15 cellular contexts compared by ENCODE assay signal in genomic region chr20:15842872-15843271, GRCh38.
DNase-seq lines count a peak whose midpoint lies in the region; ATAC-seq and TF ChIP-seq lines count a peak whose summit lies in the region.
"Had no signal": no experiment of that assay in that cellular context is flagged by ENCODE, and none has a peak within 500 bp of the region (broad histone marks: within the 10 kb centered on the region; RNA-seq: fewer than 3 reads in every experiment).

No MANE protein-coding gene starts in this region.

- H3K4me1 ChIP-seq in Caco-2 (no peaks in the 10 kb centered on the region; the same call in 1 of the 2 replicates), A673 (ENCODE audit: insufficient read depth, low read length, poor library complexity, severe bottlenecking) (no peaks in the 10 kb centered on the region)
- H3K4me1 ChIP-seq: thyroid gland had no signal

- H3K4me1 Mint-ChIP-seq in WTC11 = no peaks in the 10 kb centered on the region
- H3K4me1 Mint-ChIP-seq in Caco-2 (ENCODE audit: low read depth, unreplicated experiment) = no peaks in the 10 kb centered on the region

- H3K4me3 ChIP-seq in Caco-2 (ENCODE audit: low read depth, low read length) (no peak overlapping the region), A673 (ENCODE audit: low read depth, low read length, poor library complexity, severe bottlenecking) (no peak overlapping the region)
- H3K4me3 ChIP-seq: mucosa of descending colon, SK-N-MC, thyroid gland had no signal

- intact Hi-C loops in Caco-2 (cut with micrococcal nuclease; ENCODE audit: unreplicated experiment) (loop anchor here (5.0 kb wide), 1 partner anchor 89 kb away; no protein-coding TSS in a partner anchor), A673 (cut with micrococcal nuclease; ENCODE audit: unreplicated experiment) (no loop called here)

- POLR2A ChIA-PET in WTC11 (lab: Charles Lee) = no interaction called here
- POLR2A ChIA-PET in Caco-2 (lab: Charles Lee) = no interaction called here
- POLR2A ChIA-PET in A673 (lab: Charles Lee; ENCODE audit: low non-redundant PET) = no interaction called here

- CTCF ChIA-PET in WTC11 (lab: Charles Lee) = interaction anchor here (0.5 to 1.2 kb wide), 5 partner anchors 10 to 677 kb away, joined by 3 to 4 read pairs (median 3); no protein-coding TSS in a partner anchor
- CTCF ChIA-PET in Caco-2 (lab: Charles Lee) = interaction anchor here (0.8 to 1.0 kb wide), 2 partner anchors 60 to 364 kb away, joined by 3 to 5 read pairs; no protein-coding TSS in a partner anchor
- CTCF ChIA-PET in A673 (lab: Charles Lee) = no interaction called here

- peaks cover 10% of the 10 kb centered on the region for H3K9me3 Mint-ChIP-seq in WTC11
- H3K9me3 Mint-ChIP-seq in Caco-2 (ENCODE audit: unreplicated experiment) = no peaks in the 10 kb centered on the region

- H3K9me3 ChIP-seq in Caco-2 = no peaks in the 10 kb centered on the region
- H3K9me3 ChIP-seq in A673 (ENCODE audit: low read depth, low read length, poor library complexity, severe bottlenecking) = peaks cover 8% of the 10 kb centered on the region
- H3K9me3 ChIP-seq: mucosa of descending colon, thyroid gland had no signal

- no peak overlapping the region for H3K4me3 Mint-ChIP-seq in WTC11
- no peak overlapping the region for H3K4me3 Mint-ChIP-seq in Caco-2 (ENCODE audit: unreplicated experiment)

- TF ChIP-seq CTCF in WTC11 (IDR thresholded peaks at IDR 0.05) (no peak), Caco-2 (IDR thresholded peaks at IDR 0.05; ENCODE audit: insufficient read depth in 1 of 2, low read depth in 1 of 2, low read length in 1 of 2, severe bottlenecking in 1 of 2, unreplicated experiment in 1 of 2) (peak in 1 of 2 experiments; percentile 11), A673 (conservative IDR thresholded peaks at IDR 0.05; ENCODE audit: low read depth, low read length) (no peak)

- ATAC-seq in GM18909 (IDR thresholded peaks at IDR 0.05; ENCODE audit: poor library complexity, unreplicated experiment) (peak; percentile 71), HG03159 (IDR thresholded peaks at IDR 0.05; ENCODE audit: unreplicated experiment) (peak; percentile 70), WTC11 (0 out of 2 replicates have a peak, but pooled peaks have one; percentile 43), HG02571 (IDR thresholded peaks at IDR 0.05; ENCODE audit: unreplicated experiment) (no peak)
- ATAC-seq: mucosa of descending colon had no signal

- H3K27me3 ChIP-seq in Caco-2 (replicated peaks; ENCODE audit: control insufficient read depth, insufficient read depth, low read length) (no peaks in the 10 kb centered on the region), A673 (replicated peaks; ENCODE audit: insufficient read depth, low read depth, low read length, poor library complexity) (no peaks in the 10 kb centered on the region)
- H3K27me3 ChIP-seq: thyroid gland had no signal

- peak; percentile 3 for DNase-seq in DMS53 treated with DMSO at 0.1 percent for 48 hours (lab: John Stamatoyannopoulos, UW; ENCODE audit: unreplicated experiment)
- DNase-seq in WTC11 (ENCODE audit: low spot score) = no peak
- no peak for DNase-seq in G401 (ENCODE audit: low spot score)
- DNase-seq in Caco-2 = no peak
- no peak for DNase-seq in A673 (ENCODE audit: low spot score)
- DNase-seq: activated CD4-positive, alpha-beta T cell treated with anti-CD3 and anti-CD28 coated beads, Interleukin-2, amount 50 U/mL, for 1 hour; activated gamma-delta T cell; AML-193; KBM-7; mucosa of descending colon; thyroid gland had no signal

- H3K27ac ChIP-seq in A673 (ENCODE audit: low read depth, low read length, poor library complexity, severe bottlenecking) = no peak overlapping the region
- H3K27ac ChIP-seq: SK-N-MC, thyroid gland had no signal

- H3K36me3 ChIP-seq in Caco-2 (ENCODE audit: control insufficient read depth, insufficient read depth, low read length) = no peaks in the 10 kb centered on the region
- H3K36me3 ChIP-seq in A673 (ENCODE audit: insufficient read depth, low read length, poor library complexity, severe bottlenecking) = no peaks in the 10 kb centered on the region
- H3K36me3 ChIP-seq: thyroid gland had no signal

- H3K27ac Mint-ChIP-seq in WTC11 (no peak overlapping the region), Caco-2 (ENCODE audit: unreplicated experiment) (no peak overlapping the region)

- BruUV-seq in Caco-2 (replicated peaks; lab: Mats Ljungman, UMichigan) = no TSS peak
- no TSS peak for BruUV-seq in A673 (replicated peaks; lab: Mats Ljungman, UMichigan)

- in situ Hi-C loops in G401 (cut with HindIII; ENCODE audit: low sequenced_read_pairs) = no loop called here

- H3K27me3 Mint-ChIP-seq in WTC11 (ENCODE audit: low read depth) (no peaks in the 10 kb centered on the region), Caco-2 (ENCODE audit: insufficient read depth, unreplicated experiment) (peaks cover 3% of the 10 kb centered on the region)

- H3K36me3 Mint-ChIP-seq in WTC11 (no peaks in the 10 kb centered on the region), Caco-2 (ENCODE audit: insufficient read depth, unreplicated experiment) (no peaks in the 10 kb centered on the region)

TF ChIP-seq in WTC11, 78 proteins besides CTCF, POLR2A, EP300 and RAD21:
- no peak for TF ChIP-seq CREM (CRISPR knock-in tag; IDR thresholded peaks at IDR 0.05)
- no peak for TF ChIP-seq JAZF1 (CRISPR knock-in tag; IDR thresholded peaks at IDR 0.05)
- no peak for TF ChIP-seq ZNF317 (CRISPR knock-in tag; IDR thresholded peaks at IDR 0.05; ENCODE audit: borderline replicate concordance, low read depth)
- no peak for TF ChIP-seq AR (CRISPR knock-in tag; IDR thresholded peaks at IDR 0.05)
- no peak for TF ChIP-seq SMAD4 (CRISPR knock-in tag; IDR thresholded peaks at IDR 0.05)
- TF ChIP-seq CREB1 (CRISPR knock-in tag; IDR thresholded peaks at IDR 0.05) = no peak
- no peak for TF ChIP-seq ZBTB21 (CRISPR knock-in tag; IDR thresholded peaks at IDR 0.05; ENCODE audit: borderline replicate concordance)
- TF ChIP-seq EMX1 (CRISPR knock-in tag; IDR thresholded peaks at IDR 0.05) = no peak
- no peak for TF ChIP-seq E2F5 (CRISPR knock-in tag; IDR thresholded peaks at IDR 0.05)
- TF ChIP-seq FOXJ3 (CRISPR knock-in tag; IDR thresholded peaks at IDR 0.05; ENCODE audit: borderline replicate concordance) = no peak
- TF ChIP-seq JUN (CRISPR knock-in tag; IDR thresholded peaks at IDR 0.05) = no peak
- no peak for TF ChIP-seq OVOL2 (CRISPR knock-in tag; IDR thresholded peaks at IDR 0.05; ENCODE audit: borderline replicate concordance)
